35 cellular contexts compared by ENCODE assay signal in genomic region chr11:9927670-9928069, GRCh38.
"Had no signal": no experiment of that assay in that cellular context is flagged by ENCODE, and none has a peak within 500 bp of the region (broad histone marks: within the 10 kb centered on the region; RNA-seq: fewer than 3 reads in every experiment).

No MANE protein-coding gene starts in this region.

- H3K36me3 ChIP-seq: MG63 had no signal

- DNase-seq: Karpas-422, Kasumi-1, MG63, MM.1S, MV-4-11, NCI-H1048, NCI-H1092, NCI-H1092 treated with DMSO at 0.1 percent for 48 hours, NCI-H1105, NCI-H1105 treated with DMSO at 0.1 percent for 48 hours, NCI-H1417, NCI-H1417 treated with DMSO at 0.1 percent for 48 hours, NCI-H1436, NCI-H1436 treated with DMSO at 0.1 percent for 48 hours, NCI-H146, NCI-H1694, NCI-H1694 treated with DMSO at 0.1 percent for 48 hours, NCI-H187, NCI-H187 treated with DMSO at 0.1 percent for 48 hours, NCI-H1930, NCI-H2029, NCI-H2029 treated with DMSO at 0.1 percent for 48 hours, NCI-H2081, NCI-H2081 treated with DMSO at 0.1 percent for 48 hours, NCI-H2107, NCI-H2171, NCI-H2171 treated with DMSO at 0.1 percent for 48 hours, NCI-H2227 treated with DMSO at 0.1 percent for 48 hours, NCI-H226, NCI-H345, NCI-H446, NCI-H446 treated with DMSO at 0.1 percent for 48 hours, NCI-H510A, NCI-H510A treated with DMSO at 0.1 percent for 48 hours, NCI-H524 had no signal

- H3K4me3 ChIP-seq: MG63 had no signal

- H3K9me3 ChIP-seq: MG63 had no signal

- H3K27me3 ChIP-seq: MG63 had no signal
